18 cellular contexts compared by ENCODE assay signal in genomic region chr10:32374605-32375004, GRCh38. TPM values are rescaled to one million over a fixed set of nuclear protein-coding genes. Genes with fewer than 3 reads are reported as not detected.
A peak's percentile ranks its signal among the peaks of the same experiment; 100 is the strongest.
DNase-seq lines count a peak whose midpoint lies in the region; ATAC-seq, FAIRE-seq and TF ChIP-seq lines count a peak whose summit lies in the region.
"Had no signal": no experiment of that assay in that cellular context is flagged by ENCODE, and none has a peak within 500 bp of the region (broad histone marks: within the 10 kb centered on the region; RNA-seq: fewer than 3 reads in every experiment).

No MANE protein-coding gene starts in this region.

- intact Hi-C loops in left ventricle myocardium inferior (cut with micrococcal nuclease) = loop anchor here (5.0 kb wide), 1 partner anchor 73 kb away; the partner anchor contains the start of gene CCDC7
- intact Hi-C loops in Right ventricle myocardium inferior (cut with DNase I) = no loop called here
- intact Hi-C loops in esophagus muscularis mucosa (cut with DNase I) = no loop called here
- intact Hi-C loops in tibial artery (cut with DNase I; ENCODE audit: low total_unique reads) = no loop called here

- no peak for FAIRE-seq in GM12892 (lab: Jason Lieb, UNC)

- H3K9me3 ChIP-seq in left ventricle myocardium inferior (replicated peaks) = peaks cover 7% of the 10 kb centered on the region
- H3K9me3 ChIP-seq in esophagus muscularis mucosa = no peaks in the 10 kb centered on the region
- no peaks in the 10 kb centered on the region for H3K9me3 ChIP-seq in tibial artery

- ATAC-seq in Right ventricle myocardium inferior = no peak
- no peak for ATAC-seq in HG02678 (IDR thresholded peaks at IDR 0.05; ENCODE audit: unreplicated experiment)
- ATAC-seq: GM23338, left cardiac atrium had no signal

- peak overlapping the region; percentile 9 for H3K27ac ChIP-seq in left ventricle myocardium inferior (replicated peaks)
- H3K27ac ChIP-seq in esophagus muscularis mucosa (replicated peaks in 1 of 4) = peak overlapping the region in 3 of 4 donors; percentile 0 to 2 (median 2)
- H3K27ac ChIP-seq in tibial artery = peak overlapping the region; percentile 20 to 84
- H3K27ac ChIP-seq: HL-60, PC-9 had no signal

- H3K27me3 ChIP-seq in left ventricle myocardium inferior (ENCODE audit: low read depth) (no peaks in the 10 kb centered on the region), esophagus muscularis mucosa (no peaks in the 10 kb centered on the region), tibial artery (no peaks in the 10 kb centered on the region)

- no peak for TF ChIP-seq EP300 in esophagus muscularis mucosa (IDR thresholded peaks at IDR 0.05)

- TF ChIP-seq POLR2A in esophagus muscularis mucosa (IDR thresholded peaks at IDR 0.05; ENCODE audit: low read depth) (no peak), GM12892 (IDR thresholded peaks at IDR 0.05; ENCODE audit: low read depth, low read length) (no peak)

- WGBS in esophagus muscularis mucosa = 47% methylated on average over 1 of the region's 1 CpG

- no peak for DNase-seq in left ventricle myocardium inferior
- DNase-seq in Right ventricle myocardium inferior (ENCODE audit: missing footprints) = no peak
- peak; percentile 43 for DNase-seq in OCI-M1 (lab: John Stamatoyannopoulos, UW)
- DNase-seq in esophagus muscularis mucosa (ENCODE audit: extremely low spot score) = no peak
- no peak for DNase-seq in tibial artery
- DNase-seq in ecto neural progenitor cell (ENCODE audit: low spot score) = no peak
- no peak for DNase-seq in GM12892 (ENCODE audit: insufficient read length)
- DNase-seq: activated CD4-positive, CD25-positive, alpha-beta regulatory T cell treated with anti-CD3 and anti-CD28 coated beads, Interleukin-2, amount 50 U/mL, for 72 hours; amygdala; foreskin fibroblast; left cardiac atrium; midbrain; NCI-H1092; NCI-H69; PC-9 had no signal

- H3K4me1 ChIP-seq in left ventricle myocardium inferior (peaks cover 67% of the 10 kb centered on the region), esophagus muscularis mucosa (peaks cover 15 to 69% (median 64%) of the 10 kb centered on the region in 4 donors), tibial artery (peaks cover 0 to 71% (median 13%) of the 10 kb centered on the region in 4 donors)

- H3K36me3 ChIP-seq in left ventricle myocardium inferior (no peaks in the 10 kb centered on the region), esophagus muscularis mucosa (no peaks in the 10 kb centered on the region), tibial artery (no peaks in the 10 kb centered on the region)

- no peak overlapping the region for H3K4me3 ChIP-seq in left ventricle myocardium inferior
- H3K4me3 ChIP-seq in esophagus muscularis mucosa = no peak overlapping the region
- no peak overlapping the region for H3K4me3 ChIP-seq in tibial artery
- H3K4me3 ChIP-seq: GM23338, PC-9 had no signal

- TF ChIP-seq CTCF in left ventricle myocardium inferior (IDR thresholded peaks at IDR 0.05; ENCODE audit: borderline replicate concordance) (no peak), esophagus muscularis mucosa (IDR thresholded peaks at IDR 0.05) (no peak), tibial artery (IDR thresholded peaks at IDR 0.05) (no peak)

RNA-seq across cellular contexts. Expression of gene EPC1, which starts 27.6 kb away (rescaled TPM):
- total RNA-seq in left ventricle myocardium inferior (17.0 TPM), Right ventricle myocardium inferior (18.0 TPM), esophagus muscularis mucosa (10 to 100 TPM; 23.5 to 40.4 (median 35.2) TPM)
- polyA plus RNA-seq in GM12892 (2012; ENCODE audit: missing spikeins) = 19.4 TPM

Comparison
In these comparisons a context has a peak if more than half of its experiments do, and no peak if none do; other contexts are left out.
1. H3K27ac ChIP-seq: peak in every context shown above with its lines; median percentile 52 in tibial artery; 9 in left ventricle myocardium inferior; 2 in esophagus muscularis mucosa.